Comparison of ENCODE assay signal across 24 cellular contexts in genomic region chr11:60301178-60301577, GRCh38. TPM values are rescaled to one million over a fixed set of nuclear protein-coding genes. Genes with fewer than 3 reads are reported as not detected.
"Had no signal": no experiment of that assay in that cellular context is flagged by ENCODE, and none has a peak within 500 bp of the region (broad histone marks: within the 10 kb centered on the region; RNA-seq: fewer than 3 reads in every experiment).

No MANE protein-coding gene starts in this region.

- H3K9me3 ChIP-seq: SJSA1 had no signal

- H3K4me3 ChIP-seq: SJSA1, SK-N-MC had no signal

- FAIRE-seq: RCC 7860 had no signal

- H3K36me3 ChIP-seq: SJSA1 had no signal

- H3K27ac ChIP-seq: SJSA1, SK-N-MC had no signal

- DNase-seq: KBM-7, NCI-H1092, NCI-H1105 treated with DMSO at 0.1 percent for 48 hours, NCI-H1417 treated with DMSO at 0.1 percent for 48 hours, NCI-H146, NCI-H1694 treated with DMSO at 0.1 percent for 48 hours, NCI-H2029, NCI-H2081 treated with DMSO at 0.1 percent for 48 hours, NCI-H2171, NCI-H226, NCI-H446, NCI-H510A, NCI-H524 treated with DMSO at 0.1 percent for 48 hours, NCI-H69, NCI-H774, Right ventricle myocardium superior, RPMI8226, SIG-M5 had no signal

RNA-seq across cellular contexts. Expression of gene MS4A4A, which starts 20.7 kb away (rescaled TPM):
- total RNA-seq: HT1080, LHCN-M2, MCF 10A had no signal

RNA-seq across cellular contexts. Expression of gene MS4A6E, which starts 25.9 kb away (rescaled TPM):
- total RNA-seq: HT1080, LHCN-M2, MCF 10A, Right ventricle myocardium superior, SJSA1 had no signal

RNA-seq across cellular contexts. Expression of gene MS4A4E, which starts 58.2 kb away (rescaled TPM):
- total RNA-seq: HT1080, LHCN-M2, MCF 10A, SJSA1 had no signal
